ENCODE assay signal across 11 cellular contexts in the genomic region with DNA sequence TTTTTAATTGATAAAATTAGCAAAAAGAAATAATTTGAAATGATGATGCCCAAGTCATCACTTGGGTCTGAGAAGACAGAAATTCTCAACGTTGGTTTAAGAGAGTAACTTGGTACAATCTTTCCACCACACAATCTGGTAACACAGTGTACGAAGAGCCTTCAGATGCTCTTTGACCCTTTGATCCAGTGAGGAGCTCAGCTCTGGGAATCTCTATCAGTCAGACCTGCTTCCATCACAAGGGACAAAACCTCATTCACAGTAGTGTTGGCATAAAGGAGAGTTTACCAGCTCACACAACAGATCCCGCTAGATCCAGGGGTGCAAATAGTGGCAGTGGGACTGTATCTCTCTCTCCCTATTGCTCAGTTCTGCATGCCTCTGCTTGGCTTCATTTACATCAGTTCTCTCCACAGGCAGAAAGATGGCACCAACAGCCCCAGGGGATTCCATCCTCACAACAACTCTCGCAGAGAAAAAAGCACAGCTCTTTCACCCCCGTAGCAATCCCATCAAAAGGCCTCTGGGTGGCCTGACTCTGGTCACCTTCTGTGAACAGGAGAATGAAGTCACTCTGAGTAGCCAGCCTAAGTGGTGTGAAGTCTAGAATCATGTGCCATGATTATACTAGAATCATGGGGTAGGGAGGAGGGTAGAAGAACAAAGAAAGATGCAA.
DNase-seq lines count a peak whose midpoint lies in the region; ATAC-seq, FAIRE-seq and TF ChIP-seq lines count a peak whose summit lies in the region.
"Had no signal": no experiment of that assay in that cellular context is flagged by ENCODE, and none has a peak within 500 bp of the region (broad histone marks: within the 10 kb centered on the region; RNA-seq: fewer than 3 reads in every experiment).

No MANE protein-coding gene starts in this region.

- POLR2A ChIA-PET in GM12878 (lab: Charles Lee), result no interaction called here
- POLR2A ChIA-PET in CD8-positive, alpha-beta memory T cell (lab: Charles Lee), result no interaction called here

- DNase-seq in M059J (ENCODE audit: low read depth) (peak; percentile 38), GM12878 (ENCODE audit: low read depth, low spot score) (no peak), nephron progenitor cell (no peak), T-helper 2 cell (no peak), NCI-H2081 (lab: John Stamatoyannopoulos, UW) (no peak)
- no peak for DNase-seq in CD8-positive, alpha-beta memory T cell
- DNase-seq: KBM-7, NCI-H524 treated with DMSO at 0.1 percent for 48 hours had no signal

- no peaks in the 10 kb centered on the region for H3K27me3 ChIP-seq in GM12878 (replicated peaks in 1 of 2; ENCODE audit: control insufficient read depth in 2 of 2, insufficient read depth in 2 of 2, low read length in 1 of 2)
- no peaks in the 10 kb centered on the region for H3K27me3 ChIP-seq in CD8-positive, alpha-beta memory T cell (ENCODE audit: insufficient read depth, low read length, poor library complexity, severe bottlenecking)

- H3K9ac ChIP-seq in GM12878 (ENCODE audit: control insufficient read depth, insufficient read depth, low read length), result no peak overlapping the region

- SMC1A ChIA-PET in GM12878 (lab: Charles Lee; ENCODE audit: uncharacterized antibody, unreplicated experiment), result interaction anchor here (1.5 kb wide), 1 partner anchor 200 kb away, joined by 3 read pairs; no protein-coding TSS in a partner anchor

- no peak for TF ChIP-seq EP300 in GM12878 (IDR thresholded peaks at IDR 0.05; ENCODE audit: borderline replicate concordance in 1 of 2, control insufficient read depth in 1 of 2, low read depth in 2 of 2, low read length in 2 of 2)

- H3K79me2 ChIP-seq in GM12878 (ENCODE audit: control insufficient read depth, insufficient read depth, low read length), result no peaks in the 10 kb centered on the region

- H3K9me3 Mint-ChIP-seq in nephron progenitor cell, result no peaks in the 10 kb centered on the region
- H3K9me3 Mint-ChIP-seq in CD8-positive, alpha-beta memory T cell, result no peaks in the 10 kb centered on the region
- H3K9me3 Mint-ChIP-seq: brain had no signal

- H3K27me3 Mint-ChIP-seq in nephron progenitor cell (ENCODE audit: low read depth, poor library complexity), result peaks cover 3% of the 10 kb centered on the region
- H3K27me3 Mint-ChIP-seq in CD8-positive, alpha-beta memory T cell, result peaks cover 0 to 1% of the 10 kb centered on the region in 2 donors

- H3K27ac ChIP-seq in GM12878 (ENCODE audit: control insufficient read depth, insufficient read depth), result no peak overlapping the region
- no peak overlapping the region for H3K27ac ChIP-seq in CD8-positive, alpha-beta memory T cell (ENCODE audit: low read depth, low read length)

- H3K4me1 ChIP-seq in GM12878 (ENCODE audit: control insufficient read depth, insufficient read depth, low read length), result no peaks in the 10 kb centered on the region; the same call in 1 of the 2 replicates
- no peaks in the 10 kb centered on the region for H3K4me1 ChIP-seq in CD8-positive, alpha-beta memory T cell (ENCODE audit: insufficient read depth, low read length)

- H3K4me3 ChIP-seq in GM12878, result no peak overlapping the region
- no peak overlapping the region for H3K4me3 ChIP-seq in CD8-positive, alpha-beta memory T cell (ENCODE audit: low read length)

- no peak for TF ChIP-seq POLR2A in GM12878 (IDR thresholded peaks at IDR 0.05; ENCODE audit: low read depth, low read length)

- H3K36me3 Mint-ChIP-seq in nephron progenitor cell (ENCODE audit: low read depth), result no peaks in the 10 kb centered on the region
- no peaks in the 10 kb centered on the region for H3K36me3 Mint-ChIP-seq in CD8-positive, alpha-beta memory T cell
- H3K36me3 Mint-ChIP-seq: brain had no signal

- FAIRE-seq in GM12878 (lab: Jason Lieb, UNC), result peak; percentile 81

- RAD21 ChIA-PET in GM12878 (lab: Charles Lee; ENCODE audit: unreplicated experiment), result interaction anchor here (1.0 kb wide), 1 partner anchor 10 kb away, joined by 3 read pairs; no protein-coding TSS in a partner anchor

- H3K9me3 ChIP-seq in GM12878 (replicated peaks; ENCODE audit: control insufficient read depth, insufficient read depth, low read length), result no peaks in the 10 kb centered on the region
- H3K9me3 ChIP-seq in CD8-positive, alpha-beta memory T cell (ENCODE audit: low read length), result no peaks in the 10 kb centered on the region

- no peaks in the 10 kb centered on the region; the same call in 1 of the 2 replicates for H4K20me1 ChIP-seq in GM12878 (ENCODE audit: control insufficient read depth, insufficient read depth)

- no peaks in the 10 kb centered on the region for H3K36me3 ChIP-seq in GM12878 (ENCODE audit: control insufficient read depth in 2 of 2, insufficient read depth in 2 of 2, low read length in 1 of 2)
- H3K36me3 ChIP-seq in CD8-positive, alpha-beta memory T cell (ENCODE audit: insufficient read depth, low read length), result no peaks in the 10 kb centered on the region

- TF ChIP-seq CTCF in GM12874 (IDR thresholded peaks at IDR 0.05; ENCODE audit: insufficient read depth, low read depth, low read length) (0 out of 2 replicates have a peak, but pooled peaks have one; percentile 4), GM12878 (IDR thresholded peaks at IDR 0.05 in 2 of 3, conservative IDR thresholded peaks at IDR 0.05 in 1 of 3; ENCODE audit: control insufficient read depth in 2 of 3, extremely low read depth in 1 of 3, insufficient read depth in 1 of 3, low read depth in 3 of 3, low read length in 3 of 3) (no peak), nephron progenitor cell (IDR thresholded peaks at IDR 0.05) (no peak)

- peak; percentile 20; the same call in 1 of the 2 replicates for TF ChIP-seq RAD21 in GM12878 (IDR thresholded peaks at IDR 0.05; ENCODE audit: insufficient read depth, low read depth, low read length)

- no peak overlapping the region for H2AFZ ChIP-seq in GM12878 (ENCODE audit: control insufficient read depth, low read depth, low read length)

- H3K4me3 Mint-ChIP-seq in nephron progenitor cell, result no peak overlapping the region
- no peak overlapping the region for H3K4me3 Mint-ChIP-seq in CD8-positive, alpha-beta memory T cell
- H3K4me3 Mint-ChIP-seq: brain had no signal

- peaks cover 22% of the 10 kb centered on the region for H3K4me1 Mint-ChIP-seq in nephron progenitor cell
- H3K4me1 Mint-ChIP-seq in CD8-positive, alpha-beta memory T cell, result no peaks in the 10 kb centered on the region

- peak overlapping the region; percentile 78 for H3K27ac Mint-ChIP-seq in nephron progenitor cell
- H3K27ac Mint-ChIP-seq in CD8-positive, alpha-beta memory T cell, result no peak overlapping the region
- H3K27ac Mint-ChIP-seq: brain had no signal

- BruUV-seq in GM12878 (replicated peaks; lab: Mats Ljungman, UMichigan), result no TSS peak

- in situ Hi-C loops in GM12878 (cut with MboI), result loop anchor here (25.0 kb wide), 1 partner anchor 603 kb away; no protein-coding TSS in a partner anchor

- H3K4me2 ChIP-seq in GM12878 (ENCODE audit: control insufficient read depth, insufficient read depth), result no peak overlapping the region

- ATAC-seq in GM12878, result peak; percentile 79
- ATAC-seq: esophagus mucosa had no signal

- CTCF ChIA-PET in GM12878 (lab: Yijun Ruan, JAX), result interaction anchor here (1.3 to 2.0 kb wide), 3 partner anchors 10 to 82 kb away, joined by 3 to 8 read pairs (median 5); no protein-coding TSS in a partner anchor
- CTCF ChIA-PET in CD8-positive, alpha-beta memory T cell (lab: Charles Lee), result no interaction called here

- 51% methylated on average over 5 of the region's 5 CpGs for WGBS in GM12878 (ENCODE audit: insufficient coverage, insufficient replicate concordance, low lambda C conversion rate, missing lambda C conversion rate)

- intact Hi-C loops in GM12878 (cut with micrococcal nuclease; ENCODE audit: unreplicated experiment), result no loop called here

TF ChIP-seq in GM12878, 131 proteins besides CTCF, POLR2A, EP300 and RAD21 (continues in another document):
- TF ChIP-seq JUNB (IDR thresholded peaks at IDR 0.05) (no peak), SUZ12 (IDR thresholded peaks at IDR 0.05; ENCODE audit: unreplicated experiment) (no peak), NRF1 (conservative IDR thresholded peaks at IDR 0.05; ENCODE audit: low read depth, low read length) (no peak), CREM (IDR thresholded peaks at IDR 0.05; ENCODE audit: low read depth) (no peak), ZBED1 (IDR thresholded peaks at IDR 0.05; ENCODE audit: borderline replicate concordance) (no peak), ZNF24 (IDR thresholded peaks at IDR 0.05) (no peak), SMAD5 (IDR thresholded peaks at IDR 0.05; ENCODE audit: low read depth) (no peak)
- TF ChIP-seq, protein P1, sequence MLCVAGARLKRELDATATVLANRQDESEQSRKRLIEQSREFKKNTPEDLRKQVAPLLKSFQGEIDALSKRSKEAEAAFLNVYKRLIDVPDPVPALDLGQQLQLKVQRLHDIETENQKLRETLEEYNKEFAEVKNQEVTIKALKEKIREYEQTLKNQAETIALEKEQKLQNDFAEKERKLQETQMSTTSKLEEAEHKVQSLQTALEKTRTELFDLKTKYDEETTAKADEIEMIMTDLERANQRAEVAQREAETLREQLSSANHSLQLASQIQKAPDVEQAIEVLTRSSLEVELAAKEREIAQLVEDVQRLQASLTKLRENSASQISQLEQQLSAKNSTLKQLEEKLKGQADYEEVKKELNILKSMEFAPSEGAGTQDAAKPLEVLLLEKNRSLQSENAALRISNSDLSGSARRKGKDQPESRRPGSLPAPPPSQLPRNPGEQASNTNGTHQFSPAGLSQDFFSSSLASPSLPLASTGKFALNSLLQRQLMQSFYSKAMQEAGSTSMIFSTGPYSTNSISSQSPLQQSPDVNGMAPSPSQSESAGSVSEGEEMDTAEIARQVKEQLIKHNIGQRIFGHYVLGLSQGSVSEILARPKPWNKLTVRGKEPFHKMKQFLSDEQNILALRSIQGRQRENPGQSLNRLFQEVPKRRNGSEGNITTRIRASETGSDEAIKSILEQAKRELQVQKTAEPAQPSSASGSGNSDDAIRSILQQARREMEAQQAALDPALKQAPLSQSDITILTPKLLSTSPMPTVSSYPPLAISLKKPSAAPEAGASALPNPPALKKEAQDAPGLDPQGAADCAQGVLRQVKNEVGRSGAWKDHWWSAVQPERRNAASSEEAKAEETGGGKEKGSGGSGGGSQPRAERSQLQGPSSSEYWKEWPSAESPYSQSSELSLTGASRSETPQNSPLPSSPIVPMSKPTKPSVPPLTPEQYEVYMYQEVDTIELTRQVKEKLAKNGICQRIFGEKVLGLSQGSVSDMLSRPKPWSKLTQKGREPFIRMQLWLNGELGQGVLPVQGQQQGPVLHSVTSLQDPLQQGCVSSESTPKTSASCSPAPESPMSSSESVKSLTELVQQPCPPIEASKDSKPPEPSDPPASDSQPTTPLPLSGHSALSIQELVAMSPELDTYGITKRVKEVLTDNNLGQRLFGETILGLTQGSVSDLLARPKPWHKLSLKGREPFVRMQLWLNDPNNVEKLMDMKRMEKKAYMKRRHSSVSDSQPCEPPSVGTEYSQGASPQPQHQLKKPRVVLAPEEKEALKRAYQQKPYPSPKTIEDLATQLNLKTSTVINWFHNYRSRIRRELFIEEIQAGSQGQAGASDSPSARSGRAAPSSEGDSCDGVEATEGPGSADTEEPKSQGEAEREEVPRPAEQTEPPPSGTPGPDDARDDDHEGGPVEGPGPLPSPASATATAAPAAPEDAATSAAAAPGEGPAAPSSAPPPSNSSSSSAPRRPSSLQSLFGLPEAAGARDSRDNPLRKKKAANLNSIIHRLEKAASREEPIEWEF (IDR thresholded peaks at IDR 0.05; ENCODE audit: insufficient replicate concordance, low read depth, low read length), result no peak
